In genomic region chr7:2870471-2870941, GRCh38 we compare ENCODE assay signal across 8 cellular contexts. TPM values are rescaled to one million over a fixed set of nuclear protein-coding genes. Genes with fewer than 3 reads are reported as not detected.
DNase-seq lines count a peak whose midpoint lies in the region; ATAC-seq and TF ChIP-seq lines count a peak whose summit lies in the region.

No MANE protein-coding gene starts in this region.

- CTCF ChIA-PET in activated CD8-positive, alpha-beta memory T cell treated with anti-CD3 and anti-CD28 coated beads, Interleukin-2, amount 10 ng/mL, durations not matched to agents 7 days and 5 days (lab: Charles Lee), result no interaction called here

- H3K36me3 Mint-ChIP-seq in activated CD8-positive, alpha-beta memory T cell treated with anti-CD3 and anti-CD28 coated beads, Interleukin-2, amount 10 ng/mL, durations not matched to agents 7 days and 5 days, result no peaks in the 10 kb centered on the region

- peaks cover 37% of the 10 kb centered on the region for H3K4me1 Mint-ChIP-seq in activated CD8-positive, alpha-beta memory T cell treated with anti-CD3 and anti-CD28 coated beads, Interleukin-2, amount 10 ng/mL, durations not matched to agents 7 days and 5 days

- H3K27me3 Mint-ChIP-seq in activated CD8-positive, alpha-beta memory T cell treated with anti-CD3 and anti-CD28 coated beads, Interleukin-2, amount 10 ng/mL, durations not matched to agents 7 days and 5 days, result peaks cover 19% of the 10 kb centered on the region

- no peak overlapping the region for H3K4me3 ChIP-seq in fibroblast of villous mesenchyme (ENCODE audit: low read depth, low read length)

- no peaks in the 10 kb centered on the region for H3K9me3 Mint-ChIP-seq in activated CD8-positive, alpha-beta memory T cell treated with anti-CD3 and anti-CD28 coated beads, Interleukin-2, amount 10 ng/mL, durations not matched to agents 7 days and 5 days (ENCODE audit: low read depth)

- no peak overlapping the region for H3K4me3 Mint-ChIP-seq in activated CD8-positive, alpha-beta memory T cell treated with anti-CD3 and anti-CD28 coated beads, Interleukin-2, amount 10 ng/mL, durations not matched to agents 7 days and 5 days

- no peak overlapping the region for H3K27ac Mint-ChIP-seq in activated CD8-positive, alpha-beta memory T cell treated with anti-CD3 and anti-CD28 coated beads, Interleukin-2, amount 10 ng/mL, durations not matched to agents 7 days and 5 days

- peak; percentile 43 for ATAC-seq in activated CD8-positive, alpha-beta memory T cell treated with anti-CD3 and anti-CD28 coated beads, Interleukin-2, amount 10 ng/mL, durations not matched to agents 7 days and 5 days
- no peak for ATAC-seq in GM19452 (IDR thresholded peaks at IDR 0.05; ENCODE audit: unreplicated experiment)

- no peak for TF ChIP-seq CTCF in fibroblast of villous mesenchyme (IDR thresholded peaks at IDR 0.05; ENCODE audit: insufficient read depth, low read depth, low read length)

- peak; percentile 59 for DNase-seq in activated CD8-positive, alpha-beta memory T cell treated with anti-CD3 and anti-CD28 coated beads, Interleukin-2, amount 10 ng/mL, durations not matched to agents 7 days and 5 days
- no peak for DNase-seq in activated CD8-positive, alpha-beta memory T cell treated with anti-CD3 and anti-CD28 coated beads, Interleukin-2, amount 50 U/mL, for 4 hours
- DNase-seq in NCI-H2029 (lab: John Stamatoyannopoulos, UW), result peak; percentile 56
- DNase-seq in activated T-cell treated with anti-CD3 and anti-CD28 coated beads for 1 hour (ENCODE audit: low read depth), result peak; percentile 31
- DNase-seq in fibroblast of villous mesenchyme (ENCODE audit: low read depth), result peak; percentile 80
- DNase-seq in pulmonary artery endothelial cell (ENCODE audit: low read depth, low spot score), result peak; percentile 70
- DNase-seq in LoVo (ENCODE audit: low spot score), result no peak

RNA-seq across cellular contexts. Expression of gene GNA12, which starts 26.4 kb away (rescaled TPM):
- total RNA-seq in activated CD8-positive, alpha-beta memory T cell treated with anti-CD3 and anti-CD28 coated beads, Interleukin-2, amount 10 ng/mL, durations not matched to agents 7 days and 5 days, result 10 to 100 TPM; 14.4 to 18.6 TPM
- 41.9 and 46.2 TPM in 2 replicates for total RNA-seq in fibroblast of villous mesenchyme
- 20.4 and 31.0 TPM in 2 replicates for total RNA-seq in pulmonary artery endothelial cell

Comparison
In these comparisons a context has a peak if more than half of its experiments do, and no peak if none do; other contexts are left out.
1. DNase-seq: peak in activated CD8-positive, alpha-beta memory T cell treated with anti-CD3 and anti-CD28 coated beads, Interleukin-2, amount 10 ng/mL, durations not matched to agents 7 days and 5 days (single experiment), NCI-H2029 (single experiment), activated T-cell treated with anti-CD3 and anti-CD28 coated beads for 1 hour (single experiment), fibroblast of villous mesenchyme (single experiment) and pulmonary artery endothelial cell (single experiment); none in activated CD8-positive, alpha-beta memory T cell treated with anti-CD3 and anti-CD28 coated beads, Interleukin-2, amount 50 U/mL, for 4 hours (single experiment) and LoVo (single experiment).